ENCODE assay signal across 8 cellular contexts in genomic region chr10:72297281-72297967, GRCh38.
DNase-seq lines count a peak whose midpoint lies in the region; ATAC-seq lines count a peak whose summit lies in the region.

No MANE protein-coding gene starts in this region.

- ATAC-seq in GM19438 (IDR thresholded peaks at IDR 0.05; ENCODE audit: low read depth, unreplicated experiment) (peak; percentile 47), HG03565 (IDR thresholded peaks at IDR 0.05; ENCODE audit: unreplicated experiment) (peak; percentile 39)

- H3K9me3 ChIP-seq in iPS-18c (ENCODE audit: control insufficient read depth, insufficient read depth, low read length): no peaks in the 10 kb centered on the region

- DNase-seq in AG20443 (ENCODE audit: low spot score): peak; percentile 90
- peak; percentile 91 for DNase-seq in T-helper 9 cell
- peak; percentile 87 for DNase-seq in astrocyte of the hippocampus (ENCODE audit: low read depth, low spot score)
- peak; percentile 90 to 93 for DNase-seq in stimulated activated CD4-positive, alpha-beta T cell treated with anti-CD3 and anti-CD28 coated beads, Interleukin-12 subunit alpha, Interleukin-12 subunit beta, amount 100 ng/mL, for 24 hours (ENCODE audit: low read depth in 2 of 2)
- DNase-seq in NCI-H774 (lab: John Stamatoyannopoulos, UW): no peak

- H3K4me3 ChIP-seq in iPS-18c (ENCODE audit: insufficient read depth, low read depth, low read length): peak overlapping the region; percentile 67
